ENCODE assay signal across 9 cellular contexts in the genomic region with DNA sequence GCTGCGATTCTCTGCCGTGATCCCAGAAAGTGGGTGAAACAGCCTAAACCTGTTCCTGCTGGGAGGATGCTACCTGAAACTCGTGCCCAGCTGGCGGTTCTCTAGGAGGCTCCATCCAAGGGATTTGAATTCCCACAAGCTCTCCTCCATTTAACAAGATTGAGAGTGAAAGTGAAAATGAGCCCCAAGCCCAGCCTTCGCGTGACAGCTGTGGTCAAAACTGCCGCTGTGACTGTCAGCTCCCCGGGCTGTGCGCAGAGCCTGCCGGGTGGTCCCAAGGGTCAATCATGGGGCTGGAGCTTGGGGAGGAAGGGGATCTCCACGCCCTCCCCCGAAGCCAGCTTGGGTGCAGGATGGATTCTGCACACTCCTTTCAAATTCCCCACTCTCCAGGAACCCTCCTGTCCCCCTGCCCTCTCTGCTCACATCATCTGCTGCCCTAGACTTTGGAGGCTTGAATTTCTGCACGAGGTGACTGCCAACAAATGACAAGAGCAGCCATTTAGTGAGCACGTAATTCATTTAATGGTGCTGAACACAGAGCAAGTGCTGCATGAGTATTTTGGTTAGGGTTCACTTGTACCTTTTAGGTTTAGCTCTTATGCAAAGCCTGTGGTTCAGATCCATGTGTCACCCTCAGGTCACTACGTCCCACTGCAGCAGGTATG. TPM values are rescaled to one million over a fixed set of nuclear protein-coding genes. Genes with fewer than 3 reads are reported as not detected.
DNase-seq lines count a peak whose midpoint lies in the region; ATAC-seq and TF ChIP-seq lines count a peak whose summit lies in the region.
"Had no signal": no experiment of that assay in that cellular context is flagged by ENCODE, and none has a peak within 500 bp of the region (broad histone marks: within the 10 kb centered on the region; RNA-seq: fewer than 3 reads in every experiment).

No MANE protein-coding gene starts in this region.

- peak; percentile 40 for ATAC-seq in GM19438 (IDR thresholded peaks at IDR 0.05; ENCODE audit: low read depth, unreplicated experiment)
- peak; percentile 35 for ATAC-seq in HG03521 (IDR thresholded peaks at IDR 0.05; ENCODE audit: unreplicated experiment)
- no peak for ATAC-seq in thoracic aorta (ENCODE audit: insufficient number of reproducible peaks, low FRiP score, low read depth)

- peaks cover 46 to 96% of the 10 kb centered on the region in 2 donors for H3K4me1 ChIP-seq in thoracic aorta (ENCODE audit: control insufficient read depth in 1 of 2, low read depth in 2 of 2)

- no peaks in the 10 kb centered on the region for H3K9me3 ChIP-seq in thoracic aorta

- H3K27ac ChIP-seq in thoracic aorta, result peak overlapping the region; percentile 90 to 92
- H3K27ac ChIP-seq: epithelial cell of prostate had no signal

- H3K4me3 ChIP-seq in thoracic aorta, result peak overlapping the region; percentile 55

- H3K27me3 ChIP-seq in thoracic aorta (replicated peaks; ENCODE audit: insufficient read depth), result no peaks in the 10 kb centered on the region

- no peaks in the 10 kb centered on the region for H3K36me3 ChIP-seq in thoracic aorta

- DNase-seq in DMS 273 (lab: John Stamatoyannopoulos, UW; ENCODE audit: unreplicated experiment) (peak; percentile 63), kidney tubule cell (ENCODE audit: low spot score) (peak; percentile 23), thoracic aorta (ENCODE audit: low spot score) (no peak), HK-2 (ENCODE audit: unreplicated experiment) (no peak), COLO829 (ENCODE audit: low spot score) (no peak)
- DNase-seq in activated CD4-positive, alpha-beta T cell treated with anti-CD3 and anti-CD28 coated beads, Interleukin-2, amount 50 U/mL, for 4 hours, result peak; percentile 33 to 38

- no peak for TF ChIP-seq CTCF in thoracic aorta (IDR thresholded peaks at IDR 0.05)

RNA-seq across cellular contexts. Expression of a gene that starts 5.3 kb away (rescaled TPM):
- 10 to 100 TPM; 47.2 to 48.3 TPM for total RNA-seq in thoracic aorta

RNA-seq across cellular contexts. Expression of a gene that starts 26.0 kb away (rescaled TPM):
- total RNA-seq in thoracic aorta, result not detected

RNA-seq across cellular contexts. Expression of a gene that starts 44.0 kb away (rescaled TPM):
- total RNA-seq in thoracic aorta, result not detected

RNA-seq across cellular contexts. Expression of a gene that starts 55.0 kb away (rescaled TPM):
- total RNA-seq in thoracic aorta, result under 1 TPM; 0.14 to 0.71 TPM

Comparison
In these comparisons a context has a peak if more than half of its experiments do, and no peak if none do; other contexts are left out.
1. DNase-seq: peak in DMS 273 (single experiment), activated CD4-positive, alpha-beta T cell treated with anti-CD3 and anti-CD28 coated beads, Interleukin-2, amount 50 U/mL, for 4 hours (2 of 2) and kidney tubule cell (single experiment); none in thoracic aorta (single experiment), HK-2 (single experiment) and COLO829 (single experiment).